ENCODE assay signal across 8 cellular contexts in genomic region chr12:122399592-122400373, GRCh38. TPM values are rescaled to one million over a fixed set of nuclear protein-coding genes. Genes with fewer than 3 reads are reported as not detected.
DNase-seq lines count a peak whose midpoint lies in the region; ATAC-seq and TF ChIP-seq lines count a peak whose summit lies in the region.

No MANE protein-coding gene starts in this region.

- TF ChIP-seq CTCF in neural cell (IDR thresholded peaks at IDR 0.05; ENCODE audit: poor library complexity, severe bottlenecking) (peak; percentile 77), upper lobe of right lung (IDR thresholded peaks at IDR 0.05) (peak; percentile 63)

- H3K4me2 ChIP-seq in neural cell (ENCODE audit: low read length) = no peak overlapping the region

- peaks cover 24% of the 10 kb centered on the region for H3K4me1 ChIP-seq in upper lobe of right lung

- no peaks in the 10 kb centered on the region for H3K9me3 ChIP-seq in neural cell (ENCODE audit: low read length)
- H3K9me3 ChIP-seq in upper lobe of right lung = no peaks in the 10 kb centered on the region

- H3K4me3 ChIP-seq in Jurkat, Clone E6-1 (ENCODE audit: low read length) = no peak overlapping the region
- H3K4me3 ChIP-seq in neural cell (ENCODE audit: low read length) (no peak overlapping the region), upper lobe of right lung (peak overlapping the region; percentile 10)

- H2AFZ ChIP-seq in neural cell (ENCODE audit: low read depth, low read length) = no peak overlapping the region

- DNase-seq in EH (ENCODE audit: low read depth) (peak; percentile 93), RPMI7951 (ENCODE audit: low read depth) (peak; percentile 78), fibroblast of the conjunctiva (ENCODE audit: low read depth) (peak; percentile 88), upper lobe of right lung (peak; percentile 75), inferior parietal cortex (ENCODE audit: extremely low spot score) (no peak)
- peak; percentile 58 for DNase-seq in Jurkat, Clone E6-1 (ENCODE audit: low read depth, low spot score)
- peak; percentile 51 for DNase-seq in activated naive CD4-positive, alpha-beta T cell treated with Interleukin-2 at 50 U/mL for 16 hours

- intact Hi-C loops in upper lobe of right lung (cut with DNase I) = loop anchor here (2.0 kb wide), 1 partner anchor 71 kb away; no protein-coding TSS in a partner anchor

- H3F3A ChIP-seq in neural cell (ENCODE audit: insufficient read depth, low read length, poor library complexity, severe bottlenecking) = no peaks in the 10 kb centered on the region

- H3K27ac ChIP-seq in neural cell (ENCODE audit: low read length) = no peak overlapping the region
- peak overlapping the region; percentile 94 for H3K27ac ChIP-seq in upper lobe of right lung

- H3K9me2 ChIP-seq in neural cell (ENCODE audit: insufficient read depth, low read length) = no peaks in the 10 kb centered on the region

- H3K36me3 ChIP-seq in neural cell (ENCODE audit: insufficient read depth, low read length) (no peaks in the 10 kb centered on the region), upper lobe of right lung (no peaks in the 10 kb centered on the region)

- H3K9ac ChIP-seq in neural cell (ENCODE audit: low read length) = no peak overlapping the region

- TF ChIP-seq RAD21 in neural cell (conservative IDR thresholded peaks at IDR 0.05) = peak; percentile 83

- no peak for TF ChIP-seq EP300 in neural cell (conservative IDR thresholded peaks at IDR 0.05; ENCODE audit: poor library complexity, severe bottlenecking)

- no peaks in the 10 kb centered on the region for H4K20me1 ChIP-seq in neural cell (ENCODE audit: insufficient read depth)

- H3K79me2 ChIP-seq in neural cell (replicated peaks; ENCODE audit: insufficient read depth, low read length) = peaks cover 9% of the 10 kb centered on the region

- ATAC-seq in upper lobe of right lung = peak; percentile 91

- no peaks in the 10 kb centered on the region for H3K27me3 ChIP-seq in neural cell (ENCODE audit: insufficient read depth, low read depth, low read length)
- no peaks in the 10 kb centered on the region for H3K27me3 ChIP-seq in upper lobe of right lung

TF ChIP-seq in neural cell, 6 proteins besides CTCF, POLR2A, EP300 and RAD21:
- TF ChIP-seq SMC3 (conservative IDR thresholded peaks at IDR 0.05; ENCODE audit: poor library complexity) (peak; percentile 77), EZH2 (IDR thresholded peaks at IDR 0.05; ENCODE audit: borderline replicate concordance, insufficient read depth, low read length, poor library complexity, severe bottlenecking) (no peak)

RNA-seq across cellular contexts. Expression of gene CLIP1, which starts 22.7 kb away (rescaled TPM):
- 14.2 TPM for polyA plus RNA-seq in Jurkat, Clone E6-1 (2012; ENCODE audit: insufficient read depth, insufficient read length)
- 16.9 and 23.1 TPM in 2 replicates for total RNA-seq in RPMI7951 (2014; rRNA removed; shearing (Covaris generic))
- polyA plus RNA-seq in neural cell = 67.4 and 72.8 TPM in 2 replicates
- polyA minus RNA-seq in neural cell = 108 and 117 TPM in 2 replicates
- total RNA-seq in upper lobe of right lung = 108 TPM
